Comparison of ENCODE assay signal across 12 cellular contexts in the genomic region with DNA sequence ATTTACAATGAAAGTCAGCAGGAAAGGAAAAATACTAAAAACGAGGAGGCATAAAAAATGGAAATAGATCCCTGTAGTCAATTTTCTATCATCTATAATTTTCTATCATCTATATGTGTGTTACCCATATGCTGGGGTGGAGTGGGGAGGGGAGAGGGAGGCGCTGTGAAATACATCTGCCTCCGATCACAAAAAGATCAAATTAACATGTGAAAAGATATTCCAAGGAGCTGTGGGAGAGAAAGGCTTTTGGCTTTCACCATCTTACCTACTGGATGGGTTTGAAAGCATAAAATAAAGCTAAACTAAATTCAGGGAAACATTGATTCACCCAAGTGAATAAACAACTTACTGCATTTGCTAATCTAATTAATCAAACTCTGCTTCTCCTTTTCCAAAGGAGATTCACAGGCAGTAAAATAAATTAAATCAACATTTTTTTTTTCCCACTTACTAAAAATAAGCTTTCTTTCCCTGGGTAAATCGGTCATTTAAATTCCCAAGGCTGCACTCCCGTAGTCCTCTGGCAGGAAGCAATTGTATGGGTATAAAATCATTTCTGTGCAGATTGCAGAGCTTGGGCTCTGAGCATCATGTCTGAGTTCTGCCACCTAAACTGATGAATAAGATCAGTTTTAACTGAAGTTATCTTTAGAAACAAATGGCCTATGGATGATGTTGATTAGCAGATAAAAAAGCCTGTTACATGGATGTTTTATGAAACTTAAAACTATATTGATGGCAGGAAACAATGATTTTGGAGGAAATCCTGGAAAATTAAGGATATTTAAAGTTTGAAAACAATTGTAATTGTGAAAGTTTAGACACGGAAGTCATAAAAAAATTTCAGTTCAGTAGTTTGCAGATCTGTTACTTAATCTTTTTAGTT.
DNase-seq lines count a peak whose midpoint lies in the region; ATAC-seq, FAIRE-seq and TF ChIP-seq lines count a peak whose summit lies in the region.
"Had no signal": no experiment of that assay in that cellular context is flagged by ENCODE, and none has a peak within 500 bp of the region (broad histone marks: within the 10 kb centered on the region; RNA-seq: fewer than 3 reads in every experiment).

No MANE protein-coding gene starts in this region.

- POLR2A ChIA-PET in HCT116 (lab: Charles Lee) (interaction anchor here (1.1 kb wide), 1 partner anchor 148 kb away, joined by 7 read pairs; a partner anchor contains a TSS), PC-3 (lab: Charles Lee; ENCODE audit: unreplicated experiment) (interaction anchor here (0.6 to 0.7 kb wide), 3 partner anchors 28 to 718 kb away, joined by 3 to 6 read pairs (median 5); no protein-coding TSS in a partner anchor)

- CTCF ChIA-PET in HCT116 (lab: Charles Lee): interaction anchor here (0.9 kb wide), 1 partner anchor 148 kb away, joined by 3 read pairs; a partner anchor contains a TSS
- CTCF ChIA-PET in PC-3 (lab: Charles Lee): interaction anchor here (0.7 kb wide), 1 partner anchor 980 kb away, joined by 3 read pairs; no protein-coding TSS in a partner anchor

- no peak for TF ChIP-seq RAD21 in HCT116 (IDR thresholded peaks at IDR 0.05; ENCODE audit: low read depth)

- no peak for DNase-seq in HCT116 (ENCODE audit: low read depth, low spot score)
- no peak for DNase-seq in PC-3
- peak; percentile 64 for DNase-seq in esophagus muscularis mucosa (ENCODE audit: extremely low spot score)
- no peak for DNase-seq in pancreas
- no peak for DNase-seq in SIG-M5 treated with dmso at 0.1 percent for 504 hours (lab: John Stamatoyannopoulos, UW; ENCODE audit: unreplicated experiment)
- DNase-seq in NCI-H2196 treated with DMSO at 0.1 percent for 48 hours (lab: John Stamatoyannopoulos, UW; ENCODE audit: unreplicated experiment): no peak
- no peak for DNase-seq in activated T-cell treated with anti-CD3 and anti-CD28 coated beads for 4 hours
- DNase-seq: anterior cingulate cortex; natural killer cell; stimulated activated CD4-positive, alpha-beta T cell treated with anti-CD3 and anti-CD28 coated beads, Interleukin-15, amount 100 ng/mL, for 24 hours had no signal

- H3K9me3 ChIP-seq in HCT116 (ENCODE audit: control insufficient read depth in 1 of 2, insufficient read depth in 1 of 2, low read depth in 1 of 2, low read length in 2 of 2): no peaks in the 10 kb centered on the region
- no peaks in the 10 kb centered on the region for H3K9me3 ChIP-seq in PC-3 (ENCODE audit: low read length)
- H3K9me3 ChIP-seq in esophagus muscularis mucosa: no peaks in the 10 kb centered on the region
- H3K9me3 ChIP-seq in pancreas: no peaks in the 10 kb centered on the region

- H2AFZ ChIP-seq in HCT116 (ENCODE audit: low read depth, low read length, poor library complexity, severe bottlenecking) (peak overlapping the region; percentile 73), PC-3 (ENCODE audit: low read length) (peak overlapping the region; percentile 29)

- H3K9ac ChIP-seq in HCT116 (ENCODE audit: low read length): no peak overlapping the region
- H3K9ac ChIP-seq in PC-3 (ENCODE audit: low read length): peak overlapping the region; percentile 21; the same call in 1 of the 2 replicates

- H3K4me1 ChIP-seq in HCT116 (ENCODE audit: control insufficient read depth in 1 of 2, insufficient read depth in 2 of 2, low read length in 2 of 2) (peaks cover 23 to 47% of the 10 kb centered on the region in 2 experiments; a peak in 3 of 4 replicates), PC-3 (ENCODE audit: insufficient read depth, low read length) (peaks cover 58% of the 10 kb centered on the region), esophagus muscularis mucosa (peaks cover 5 to 61% (median 53%) of the 10 kb centered on the region in 4 donors), pancreas (peaks cover 0 to 15% (median 12%) of the 10 kb centered on the region in 3 donors)

- no peak for ATAC-seq in HCT116
- 0 out of 2 replicates have a peak, but pooled peaks have one; percentile 12 for ATAC-seq in PC-3
- peak in 3 of 4 donors; percentile 14 to 55 (median 25) for ATAC-seq in pancreas
- ATAC-seq in GM19452 (IDR thresholded peaks at IDR 0.05; ENCODE audit: unreplicated experiment): no peak
- ATAC-seq: natural killer cell had no signal

- H4K20me1 ChIP-seq in HCT116 (ENCODE audit: insufficient read depth) (no peaks in the 10 kb centered on the region), PC-3 (ENCODE audit: low read length) (no peaks in the 10 kb centered on the region)

- 33% methylated on average over 6 of the region's 6 CpGs for WGBS in esophagus muscularis mucosa
- WGBS in pancreas, 2 donors: 20 to 24% methylated on average over 6 of the region's 6 CpGs

- H3K36me3 ChIP-seq in HCT116 (ENCODE audit: control insufficient read depth in 1 of 2, insufficient read depth in 2 of 2, low read length in 2 of 2) (no peaks in the 10 kb centered on the region), PC-3 (ENCODE audit: low read depth, low read length) (no peaks in the 10 kb centered on the region), esophagus muscularis mucosa (no peaks in the 10 kb centered on the region), pancreas (no peaks in the 10 kb centered on the region)

- RAD21 ChIA-PET in HCT116 (lab: Charles Lee; ENCODE audit: low non-redundant PET in 1 of 2, low total read pairs in 2 of 2, uncharacterized antibody in 2 of 2, unreplicated experiment in 2 of 2): no interaction called here

- H3K4me3 ChIP-seq in HCT116 (replicated peaks in 1 of 2; ENCODE audit: low read depth in 1 of 2, low read length in 2 of 2) (no peak overlapping the region; a peak in 1 of 4 replicates), PC-3 (ENCODE audit: low read length) (peak overlapping the region; percentile 33), esophagus muscularis mucosa (peak overlapping the region in 2 of 4 donors; percentile 1 to 28), pancreas (no peak overlapping the region)

- no peak for TF ChIP-seq EP300 in esophagus muscularis mucosa (IDR thresholded peaks at IDR 0.05)

- no peaks in the 10 kb centered on the region for H3K79me2 ChIP-seq in HCT116 (ENCODE audit: insufficient read depth, low read length)
- no peaks in the 10 kb centered on the region for H3K79me2 ChIP-seq in PC-3 (ENCODE audit: low read length)

- BruUV-seq in HCT116 (replicated peaks; lab: Mats Ljungman, UMichigan): no TSS peak
- BruUV-seq in PC-3 (replicated peaks; lab: Mats Ljungman, UMichigan): no TSS peak

- TF ChIP-seq POLR2A in HCT116 (IDR thresholded peaks at IDR 0.05; ENCODE audit: borderline replicate concordance, extremely low read depth, insufficient read depth, insufficient read length) (no peak), esophagus muscularis mucosa (IDR thresholded peaks at IDR 0.05; ENCODE audit: low read depth) (no peak)

- no peaks in the 10 kb centered on the region for H3K9me2 ChIP-seq in HCT116 (ENCODE audit: insufficient read depth)
- H3K9me2 ChIP-seq in PC-3 (replicated peaks; ENCODE audit: low read length): no peaks in the 10 kb centered on the region

- TF ChIP-seq CTCF in HCT116 (IDR thresholded peaks at IDR 0.05 in 2 of 3, conservative IDR thresholded peaks at IDR 0.05 in 1 of 3; ENCODE audit: borderline replicate concordance in 1 of 3, insufficient read depth in 1 of 3, low read depth in 2 of 3, low read length in 2 of 3): no peak
- no peak for TF ChIP-seq CTCF in PC-3 (conservative IDR thresholded peaks at IDR 0.05; ENCODE audit: low read depth, low read length)
- no peak for TF ChIP-seq CTCF in esophagus muscularis mucosa (IDR thresholded peaks at IDR 0.05)
- no peak for TF ChIP-seq CTCF in pancreas (IDR thresholded peaks at IDR 0.05)

- no peak for FAIRE-seq in pancreas (lab: Jason Lieb, UNC)
- FAIRE-seq: GM12892 had no signal

- peak overlapping the region; percentile 55 for H3K4me2 ChIP-seq in HCT116 (ENCODE audit: low read length)
- H3K4me2 ChIP-seq in PC-3 (ENCODE audit: low read length): peak overlapping the region; percentile 69

- no peaks in the 10 kb centered on the region for H3F3A ChIP-seq in PC-3 (ENCODE audit: low read length, unreplicated experiment)

- intact Hi-C loops in HCT116 (cut with micrococcal nuclease) (no loop called here), PC-3 (cut with micrococcal nuclease) (loop anchor here (10.0 kb wide), 2 partner anchors 163 to 493 kb away; no protein-coding TSS in a partner anchor), esophagus muscularis mucosa (cut with DNase I) (no loop called here), pancreas (cut with DNase I) (no loop called here)

- H3K27me3 ChIP-seq in HCT116 (ENCODE audit: insufficient read depth, low read length) (no peaks in the 10 kb centered on the region), PC-3 (ENCODE audit: low read length) (no peaks in the 10 kb centered on the region), esophagus muscularis mucosa (no peaks in the 10 kb centered on the region), pancreas (no peaks in the 10 kb centered on the region)

- H3K27ac ChIP-seq in HCT116 (ENCODE audit: low read depth, low read length) (no peak overlapping the region), PC-3 (ENCODE audit: low read length) (peak overlapping the region; percentile 52), esophagus muscularis mucosa (replicated peaks in 1 of 4) (peak overlapping the region; percentile 53 to 80 (median 68)), pancreas (peak overlapping the region in 2 of 4 donors; percentile 42 to 57)

TF ChIP-seq in HCT116, 20 proteins besides CTCF, POLR2A, EP300 and RAD21 (continues in another document):
- TF ChIP-seq, protein P1, sequence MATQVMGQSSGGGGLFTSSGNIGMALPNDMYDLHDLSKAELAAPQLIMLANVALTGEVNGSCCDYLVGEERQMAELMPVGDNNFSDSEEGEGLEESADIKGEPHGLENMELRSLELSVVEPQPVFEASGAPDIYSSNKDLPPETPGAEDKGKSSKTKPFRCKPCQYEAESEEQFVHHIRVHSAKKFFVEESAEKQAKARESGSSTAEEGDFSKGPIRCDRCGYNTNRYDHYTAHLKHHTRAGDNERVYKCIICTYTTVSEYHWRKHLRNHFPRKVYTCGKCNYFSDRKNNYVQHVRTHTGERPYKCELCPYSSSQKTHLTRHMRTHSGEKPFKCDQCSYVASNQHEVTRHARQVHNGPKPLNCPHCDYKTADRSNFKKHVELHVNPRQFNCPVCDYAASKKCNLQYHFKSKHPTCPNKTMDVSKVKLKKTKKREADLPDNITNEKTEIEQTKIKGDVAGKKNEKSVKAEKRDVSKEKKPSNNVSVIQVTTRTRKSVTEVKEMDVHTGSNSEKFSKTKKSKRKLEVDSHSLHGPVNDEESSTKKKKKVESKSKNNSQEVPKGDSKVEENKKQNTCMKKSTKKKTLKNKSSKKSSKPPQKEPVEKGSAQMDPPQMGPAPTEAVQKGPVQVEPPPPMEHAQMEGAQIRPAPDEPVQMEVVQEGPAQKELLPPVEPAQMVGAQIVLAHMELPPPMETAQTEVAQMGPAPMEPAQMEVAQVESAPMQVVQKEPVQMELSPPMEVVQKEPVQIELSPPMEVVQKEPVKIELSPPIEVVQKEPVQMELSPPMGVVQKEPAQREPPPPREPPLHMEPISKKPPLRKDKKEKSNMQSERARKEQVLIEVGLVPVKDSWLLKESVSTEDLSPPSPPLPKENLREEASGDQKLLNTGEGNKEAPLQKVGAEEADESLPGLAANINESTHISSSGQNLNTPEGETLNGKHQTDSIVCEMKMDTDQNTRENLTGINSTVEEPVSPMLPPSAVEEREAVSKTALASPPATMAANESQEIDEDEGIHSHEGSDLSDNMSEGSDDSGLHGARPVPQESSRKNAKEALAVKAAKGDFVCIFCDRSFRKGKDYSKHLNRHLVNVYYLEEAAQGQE (IDR thresholded peaks at IDR 0.05; ENCODE audit: low read depth): no peak
- TF ChIP-seq SP1 (IDR thresholded peaks at IDR 0.05; ENCODE audit: low read depth): no peak

Comparison
In these comparisons a context has a peak if more than half of its experiments do, and no peak if none do; other contexts are left out.
1. ATAC-seq: peak in PC-3 (single experiment) and pancreas (3 of 4); none in HCT116 (single experiment) and GM19452 (single experiment).